ENCODE assay signal across 8 cellular contexts in genomic region chr5:38193015-38193581, GRCh38.
DNase-seq lines count a peak whose midpoint lies in the region; ATAC-seq and TF ChIP-seq lines count a peak whose summit lies in the region.

No MANE protein-coding gene starts in this region.

- H3K9me3 Mint-ChIP-seq in activated naive CD4-positive, alpha-beta T cell treated with anti-CD3 and anti-CD28 coated beads, Interleukin-2, amount 50 U/mL, for 72 hours: no peaks in the 10 kb centered on the region
- H3K9me3 Mint-ChIP-seq in progenitor cell of endocrine pancreas (ENCODE audit: low read depth): no peaks in the 10 kb centered on the region

- no peak for TF ChIP-seq POLR2A in NB4 (IDR thresholded peaks at IDR 0.05; ENCODE audit: extremely low read depth, insufficient read length)

- TF ChIP-seq RAD21 in SK-N-SH (IDR thresholded peaks at IDR 0.05; ENCODE audit: low read length): peak; percentile 90

- no peaks in the 10 kb centered on the region for H4K20me1 ChIP-seq in SK-N-SH (ENCODE audit: insufficient read depth)

- H3K27me3 ChIP-seq in SK-N-SH (ENCODE audit: insufficient read depth): peaks cover 20% of the 10 kb centered on the region; the same call in 1 of the 2 replicates

- H3K4me1 ChIP-seq in SK-N-SH (ENCODE audit: control insufficient read depth in 1 of 2, insufficient read depth in 2 of 2, low read depth in 1 of 2, low read length in 1 of 2): no peaks in the 10 kb centered on the region

- H3K27ac ChIP-seq in SK-N-SH (ENCODE audit: low read depth in 2 of 2, low read length in 1 of 2): no peak overlapping the region

- H3K79me2 ChIP-seq in SK-N-SH (ENCODE audit: insufficient read depth): no peaks in the 10 kb centered on the region

- no peaks in the 10 kb centered on the region for H3K9me2 ChIP-seq in SK-N-SH

- H3K4me3 ChIP-seq in NB4 (ENCODE audit: low read depth, low read length): no peak overlapping the region
- H3K4me3 ChIP-seq in SK-N-SH (ENCODE audit: low read depth in 2 of 2, low read length in 1 of 2): no peak overlapping the region; a peak in 1 of 4 replicates

- H3K27me3 Mint-ChIP-seq in progenitor cell of endocrine pancreas: peaks cover 33% of the 10 kb centered on the region

- 18% methylated on average over 12 of the region's 13 CpGs for WGBS in SK-N-SH (ENCODE audit: low lambda C conversion rate)

- H3K36me3 ChIP-seq in SK-N-SH (replicated peaks in 1 of 2; ENCODE audit: control insufficient read depth in 1 of 2, insufficient read depth in 2 of 2, low read length in 1 of 2): no peaks in the 10 kb centered on the region

- ATAC-seq in GM21447 (IDR thresholded peaks at IDR 0.05; ENCODE audit: unreplicated experiment): peak; percentile 69
- peak; percentile 37 to 64 for ATAC-seq in activated naive CD4-positive, alpha-beta T cell treated with anti-CD3 and anti-CD28 coated beads, Interleukin-2, amount 50 U/mL, for 72 hours
- ATAC-seq in Right ventricle myocardium inferior: peak; percentile 73
- no peak for ATAC-seq in HG03469 (IDR thresholded peaks at IDR 0.05; ENCODE audit: unreplicated experiment)

- intact Hi-C loops in Right ventricle myocardium inferior (cut with DNase I): loop anchor here (1.0 to 5.0 kb wide), 3 partner anchors 353 to 781 kb away; partner anchors contain the start of gene GDNF

- H3K4me3 Mint-ChIP-seq in progenitor cell of endocrine pancreas (ENCODE audit: low read depth): no peak overlapping the region

- no peaks in the 10 kb centered on the region for H3F3A ChIP-seq in SK-N-SH (replicated peaks; ENCODE audit: insufficient read depth)

- H3K4me1 Mint-ChIP-seq in progenitor cell of endocrine pancreas (ENCODE audit: low read depth): no peaks in the 10 kb centered on the region

- no peak overlapping the region for H3K9ac ChIP-seq in SK-N-SH

- H2AFZ ChIP-seq in SK-N-SH (ENCODE audit: low read depth): no peak overlapping the region; the same call in 1 of the 2 replicates

- DNase-seq in CD1c-positive myeloid dendritic cell (ENCODE audit: extremely low spot score): peak; percentile 62
- peak; percentile 69 for DNase-seq in NB4 (ENCODE audit: low read depth)
- peak; percentile 73 for DNase-seq in SK-N-SH
- DNase-seq in activated naive CD4-positive, alpha-beta T cell treated with anti-CD3 and anti-CD28 coated beads, Interleukin-2, amount 50 U/mL, for 72 hours (ENCODE audit: low spot score in 2 of 2): peak in 1 of 2 donors; percentile 58
- peak; percentile 78 for DNase-seq in Right ventricle myocardium inferior (ENCODE audit: missing footprints)
- peak; percentile 59 for DNase-seq in progenitor cell of endocrine pancreas (ENCODE audit: low spot score, unreplicated experiment)

- H3K36me3 Mint-ChIP-seq in activated naive CD4-positive, alpha-beta T cell treated with anti-CD3 and anti-CD28 coated beads, Interleukin-2, amount 50 U/mL, for 72 hours: no peaks in the 10 kb centered on the region
- H3K36me3 Mint-ChIP-seq in progenitor cell of endocrine pancreas (ENCODE audit: insufficient read depth): no peaks in the 10 kb centered on the region

- CTCF ChIA-PET in SK-N-SH (lab: Yijun Ruan, JAX): interaction anchor here (0.6 to 3.4 kb wide), 25 partner anchors 8 to 1454 kb away, joined by 3 to 35 read pairs (median 4); partner anchors contain the start of gene EGFLAM

- POLR2A ChIA-PET in SK-N-SH (lab: Yijun Ruan, JAX): no interaction called here

- no peaks in the 10 kb centered on the region for H3K9me3 ChIP-seq in SK-N-SH

- no peak overlapping the region for H3K27ac Mint-ChIP-seq in activated naive CD4-positive, alpha-beta T cell treated with anti-CD3 and anti-CD28 coated beads, Interleukin-2, amount 50 U/mL, for 72 hours
- no peak overlapping the region for H3K27ac Mint-ChIP-seq in progenitor cell of endocrine pancreas

- TF ChIP-seq EP300 in SK-N-SH (IDR thresholded peaks at IDR 0.05; ENCODE audit: borderline replicate concordance in 1 of 2, low read depth in 1 of 2, low read length in 1 of 2): no peak

- TF ChIP-seq CTCF in NB4 (IDR thresholded peaks at IDR 0.05; ENCODE audit: low read depth, low read length) (peak; percentile 87), SK-N-SH (IDR thresholded peaks at IDR 0.05) (peak; percentile 94), progenitor cell of endocrine pancreas (IDR thresholded peaks at IDR 0.05; ENCODE audit: unreplicated experiment) (peak; percentile 95)

- H3K4me2 ChIP-seq in SK-N-SH: no peak overlapping the region

TF ChIP-seq in SK-N-SH, 30 proteins besides CTCF, POLR2A, EP300 and RAD21:
- TF ChIP-seq SMC3 (IDR thresholded peaks at IDR 0.05; ENCODE audit: low read depth, low read length) (peak; percentile 87), MXI1 (IDR thresholded peaks at IDR 0.05; ENCODE audit: low read depth, low read length) (no peak), FOXJ3 (CRISPR knock-in tag; IDR thresholded peaks at IDR 0.05) (no peak)
